19 cellular contexts compared by ENCODE assay signal in the genomic region with DNA sequence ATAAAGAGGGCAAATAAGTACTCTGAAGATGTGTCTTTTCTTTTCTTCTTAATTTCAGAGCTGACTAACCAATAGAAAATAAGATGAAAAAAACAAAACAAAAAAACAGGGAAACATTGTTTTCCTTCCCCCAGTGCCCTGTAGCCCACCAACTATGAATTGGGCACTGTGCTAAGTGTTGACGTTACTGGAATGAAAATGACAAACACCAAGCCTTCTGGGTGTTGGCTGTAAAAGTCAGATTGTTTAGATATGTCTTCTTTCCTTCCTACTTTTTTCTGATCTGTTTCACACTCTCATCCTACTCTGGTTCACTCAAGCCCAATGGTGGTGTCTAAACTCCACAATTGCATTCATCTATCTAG. TPM values are rescaled to one million over a fixed set of nuclear protein-coding genes. Genes with fewer than 3 reads are reported as not detected.
DNase-seq lines count a peak whose midpoint lies in the region; ATAC-seq and TF ChIP-seq lines count a peak whose summit lies in the region.
"Had no signal": no experiment of that assay in that cellular context is flagged by ENCODE, and none has a peak within 500 bp of the region (broad histone marks: within the 10 kb centered on the region; RNA-seq: fewer than 3 reads in every experiment).

No MANE protein-coding gene starts in this region.

- H3K27ac ChIP-seq in CD8-positive, alpha-beta T cell (ENCODE audit: low read depth, low read length): no peak overlapping the region
- H3K27ac ChIP-seq in layer of hippocampus (ENCODE audit: low read depth, low read length): peak overlapping the region; percentile 84
- H3K27ac ChIP-seq: foreskin keratinocyte, PC-9, psoas muscle, stomach, vagina had no signal

- H3K4me1 ChIP-seq in CD8-positive, alpha-beta T cell (ENCODE audit: insufficient read depth, low read length): no peaks in the 10 kb centered on the region
- H3K4me1 ChIP-seq: foreskin keratinocyte, stomach, vagina had no signal

- peaks cover 10% of the 10 kb centered on the region for H3K4me1 Mint-ChIP-seq in CD8-positive, alpha-beta T cell (ENCODE audit: low read depth)
- H3K4me1 Mint-ChIP-seq in naive thymus-derived CD8-positive, alpha-beta T cell: peaks cover 12 to 32% (median 15%) of the 10 kb centered on the region in 4 donors

- no peak overlapping the region for H3K4me3 Mint-ChIP-seq in CD8-positive, alpha-beta T cell
- no peak overlapping the region for H3K4me3 Mint-ChIP-seq in naive thymus-derived CD8-positive, alpha-beta T cell

- peaks cover 18% of the 10 kb centered on the region for H3K36me3 ChIP-seq in CD8-positive, alpha-beta T cell (ENCODE audit: insufficient read depth, low read length)

- CTCF ChIA-PET in CD8-positive, alpha-beta T cell (lab: Charles Lee): interaction anchor here (1.3 kb wide), 1 partner anchor 16 kb away, joined by 5 read pairs; no protein-coding TSS in a partner anchor

- no peaks in the 10 kb centered on the region for H3K9me3 Mint-ChIP-seq in CD8-positive, alpha-beta T cell
- no peaks in the 10 kb centered on the region for H3K9me3 Mint-ChIP-seq in naive thymus-derived CD8-positive, alpha-beta T cell

- no peaks in the 10 kb centered on the region for H3K27me3 Mint-ChIP-seq in CD8-positive, alpha-beta T cell (ENCODE audit: low read depth)
- no peaks in the 10 kb centered on the region for H3K27me3 Mint-ChIP-seq in naive thymus-derived CD8-positive, alpha-beta T cell

- TF ChIP-seq CTCF in CD8-positive, alpha-beta T cell (IDR thresholded peaks at IDR 0.05): no peak

- ATAC-seq in CD8-positive, alpha-beta T cell: no peak
- ATAC-seq in GM21528 (IDR thresholded peaks at IDR 0.05; ENCODE audit: low FRiP score, unreplicated experiment): peak; percentile 7
- ATAC-seq in HG03175 (IDR thresholded peaks at IDR 0.05; ENCODE audit: unreplicated experiment): peak; percentile 20
- ATAC-seq in naive thymus-derived CD8-positive, alpha-beta T cell: no peak
- ATAC-seq in GM19351 (IDR thresholded peaks at IDR 0.05; ENCODE audit: unreplicated experiment): no peak
- ATAC-seq: foreskin keratinocyte, SK-N-SH treated with all-trans-retinoic acid at 6 μM for 48 hours had no signal

- peaks cover 78% of the 10 kb centered on the region for H3K36me3 Mint-ChIP-seq in CD8-positive, alpha-beta T cell
- peaks cover 0 to 78% (median 44%) of the 10 kb centered on the region in 3 donors for H3K36me3 Mint-ChIP-seq in naive thymus-derived CD8-positive, alpha-beta T cell

- intact Hi-C loops in CD8-positive, alpha-beta T cell (cut with DNase I, micrococcal nuclease): no loop called here

- DNase-seq in CD8-positive, alpha-beta T cell: no peak
- DNase-seq in SK-N-DZ (ENCODE audit: low spot score) (no peak), NCI-H1105 (lab: John Stamatoyannopoulos, UW) (no peak)
- no peak for DNase-seq in naive thymus-derived CD8-positive, alpha-beta T cell
- DNase-seq: activated CD4-positive, alpha-beta T cell treated with anti-CD3 and anti-CD28 coated beads, Interleukin-2, amount 50 U/mL, for 4 hours; Calu3; foreskin keratinocyte; GDM1; NCI-H1930; PC-9; psoas muscle; stimulated activated CD4-positive, alpha-beta T cell treated with anti-CD3 and anti-CD28 coated beads, Interleukin-12 subunit alpha, Interleukin-12 subunit beta, amount 100 ng/mL, for 4 hours; stomach had no signal

- H3K27ac Mint-ChIP-seq in CD8-positive, alpha-beta T cell: peak overlapping the region; percentile 60
- H3K27ac Mint-ChIP-seq in naive thymus-derived CD8-positive, alpha-beta T cell: peak overlapping the region in 5 of 10 donors; percentile 11 to 52 (median 22)

- no peaks in the 10 kb centered on the region for H3K9me3 ChIP-seq in CD8-positive, alpha-beta T cell (ENCODE audit: low read length)
- H3K9me3 ChIP-seq: psoas muscle, stomach, vagina had no signal

- H3K27me3 ChIP-seq in CD8-positive, alpha-beta T cell (ENCODE audit: insufficient read depth, low read length): no peaks in the 10 kb centered on the region
- no peaks in the 10 kb centered on the region for H3K27me3 ChIP-seq in layer of hippocampus (ENCODE audit: control insufficient read depth, insufficient read depth, low read length)
- H3K27me3 ChIP-seq: foreskin keratinocyte, stomach, vagina had no signal

- POLR2A ChIA-PET in CD8-positive, alpha-beta T cell (lab: Charles Lee): interaction anchor here (0.6 kb wide), 1 partner anchor 90 kb away, joined by 3 read pairs; no protein-coding TSS in a partner anchor
- POLR2A ChIA-PET in naive thymus-derived CD8-positive, alpha-beta T cell (lab: Charles Lee): interaction anchor here (1.1 kb wide), 1 partner anchor 288 kb away, joined by 4 read pairs; no protein-coding TSS in a partner anchor

- H3K4me3 ChIP-seq in CD8-positive, alpha-beta T cell (ENCODE audit: low read depth, low read length): no peak overlapping the region
- H3K4me3 ChIP-seq: PC-9, psoas muscle, stomach, vagina had no signal

RNA-seq across cellular contexts. Expression of gene LANCL1, which starts 15.7 kb away (rescaled TPM):
- 10 to 100 TPM; 15.5 to 19.1 TPM for total RNA-seq in CD8-positive, alpha-beta T cell
- 65.9 and 68.6 TPM in 2 replicates for polyA plus RNA-seq in SK-N-DZ (2014; cell fraction: cytosol; rRNA removed)
- 54.4 and 62.8 TPM in 2 replicates for polyA plus RNA-seq in SK-N-DZ (2014; cell fraction: nucleus; rRNA removed)
- 10 to 100 TPM; 33.5 to 35.7 TPM for total RNA-seq in naive thymus-derived CD8-positive, alpha-beta T cell
- 10 to 100 TPM; 19.5 to 28.6 (median 26.9) TPM for polyA plus RNA-seq in naive thymus-derived CD8-positive, alpha-beta T cell

Comparison
In these comparisons a context has a peak if more than half of its experiments do, and no peak if none do; other contexts are left out.
1. ATAC-seq: peak in GM21528 (single experiment) and HG03175 (single experiment); none in CD8-positive, alpha-beta T cell (single experiment), naive thymus-derived CD8-positive, alpha-beta T cell (0 of 2) and GM19351 (single experiment).